Comparison of ENCODE assay signal across 19 cellular contexts in genomic region chr10:71191019-71191418, GRCh38. TPM values are rescaled to one million over a fixed set of nuclear protein-coding genes. Genes with fewer than 3 reads are reported as not detected.
DNase-seq lines count a peak whose midpoint lies in the region; ATAC-seq and TF ChIP-seq lines count a peak whose summit lies in the region.
"Had no signal": no experiment of that assay in that cellular context is flagged by ENCODE, and none has a peak within 500 bp of the region (broad histone marks: within the 10 kb centered on the region; RNA-seq: fewer than 3 reads in every experiment).

No MANE protein-coding gene starts in this region.

- H3K4me1 Mint-ChIP-seq in activated naive CD4-positive, alpha-beta T cell treated with anti-CD3 and anti-CD28 coated beads, Interleukin-2, amount 50 U/mL, for 24 hours, result no peaks in the 10 kb centered on the region
- no peaks in the 10 kb centered on the region for H3K4me1 Mint-ChIP-seq in activated naive CD4-positive, alpha-beta T cell treated with anti-CD3 and anti-CD28 coated beads for 36 hours (ENCODE audit: low read depth)
- H3K4me1 Mint-ChIP-seq in H9, result peaks cover 6 to 25% of the 10 kb centered on the region in 2 experiments
- H3K4me1 Mint-ChIP-seq: CD4-positive, alpha-beta memory T cell had no signal

- no peaks in the 10 kb centered on the region for H3K79me2 ChIP-seq in H9 (ENCODE audit: insufficient read depth, low read length)

- ATAC-seq in psoas muscle, result no peak

- H4K8ac ChIP-seq in H9 (replicated peaks; ENCODE audit: insufficient read length, low read depth, low read length), result no peak overlapping the region

- intact Hi-C loops in activated naive CD4-positive, alpha-beta T cell treated with anti-CD3 and anti-CD28 coated beads for 36 hours (cut with micrococcal nuclease), result no loop called here
- intact Hi-C loops in psoas muscle (cut with DNase I), result no loop called here

- peak overlapping the region; percentile 74 for H3K27ac Mint-ChIP-seq in activated naive CD4-positive, alpha-beta T cell treated with anti-CD3 and anti-CD28 coated beads, Interleukin-2, amount 50 U/mL, for 24 hours
- H3K27ac Mint-ChIP-seq in activated naive CD4-positive, alpha-beta T cell treated with anti-CD3 and anti-CD28 coated beads for 36 hours, result no peak overlapping the region
- no peak overlapping the region; a peak in 1 of 7 replicates for H3K27ac Mint-ChIP-seq in H9
- H3K27ac Mint-ChIP-seq: CD4-positive, alpha-beta memory T cell; HFFc6 had no signal

- H3K4ac ChIP-seq in H9 (ENCODE audit: low read depth, low read length), result no peak overlapping the region

- no peaks in the 10 kb centered on the region for H3K23me2 ChIP-seq in H9 (ENCODE audit: insufficient read length, low read depth, low read length, poor library complexity, severe bottlenecking)

- H4K20me1 ChIP-seq in H9 (ENCODE audit: control insufficient read depth, insufficient read depth, insufficient read length), result no peaks in the 10 kb centered on the region

- no peak overlapping the region for H2BK15ac ChIP-seq in H9 (ENCODE audit: low read depth, low read length)

- no peak overlapping the region for H2BK20ac ChIP-seq in H9 (ENCODE audit: low read depth, low read length, poor library complexity, severe bottlenecking)

- H3K36me3 ChIP-seq in BE2C (no peaks in the 10 kb centered on the region), psoas muscle (ENCODE audit: insufficient read depth in 1 of 2, low read depth in 1 of 2) (no peaks in the 10 kb centered on the region)
- H3K36me3 ChIP-seq: HAP-1 had no signal

- H3K27ac ChIP-seq in coronary artery, result no peak overlapping the region
- H3K27ac ChIP-seq in H9 (ENCODE audit: insufficient read length, low read depth, low read length), result no peak overlapping the region
- H3K27ac ChIP-seq in psoas muscle, result no peak overlapping the region
- H3K27ac ChIP-seq: 22Rv1 had no signal

- no peak overlapping the region for H2BK5ac ChIP-seq in H9 (ENCODE audit: insufficient read length, low read length)

- H4K5ac ChIP-seq in H9 (ENCODE audit: insufficient read length, low read depth, low read length), result no peak overlapping the region

- H3K4me2 ChIP-seq in H9 (ENCODE audit: insufficient read depth, insufficient read length, low read length), result no peak overlapping the region

- WGBS in H9 (ENCODE audit: extremely low coverage, insufficient read length, low lambda C conversion rate), result no CpG with 5 or more reads among the region's 4 CpGs
- WGBS in psoas muscle, 3 donors, result 47 to 64% (median 54%) methylated on average over 4 of the region's 4 CpGs

- H3K18ac ChIP-seq in H9 (ENCODE audit: insufficient read length, low read depth, low read length), result no peak overlapping the region

- no peak for DNase-seq in activated naive CD4-positive, alpha-beta T cell treated with anti-CD3 and anti-CD28 coated beads for 36 hours
- DNase-seq in BE2C, result no peak
- peak; percentile 58 for DNase-seq in coronary artery (ENCODE audit: low spot score)
- DNase-seq in islet precursor cell, result peak; percentile 18
- DNase-seq in H9, result no peak
- DNase-seq in cerebellar nuclear complex (lab: John Stamatoyannopoulos, UW), result no peak
- DNase-seq in psoas muscle, result no peak
- DNase-seq: AML-193; C1 segment of cervical spinal cord; Calu3; CD4-positive, alpha-beta memory T cell; COR-L47; DMS53; DMS79 treated with DMSO at 0.1 percent for 48 hours; GF-D8; HFFc6 had no signal

- CTCF ChIA-PET in activated naive CD4-positive, alpha-beta T cell treated with anti-CD3 and anti-CD28 coated beads for 36 hours (lab: Charles Lee), result no interaction called here

- H3K9me3 Mint-ChIP-seq in activated naive CD4-positive, alpha-beta T cell treated with anti-CD3 and anti-CD28 coated beads, Interleukin-2, amount 50 U/mL, for 24 hours, result no peaks in the 10 kb centered on the region
- no peaks in the 10 kb centered on the region for H3K9me3 Mint-ChIP-seq in activated naive CD4-positive, alpha-beta T cell treated with anti-CD3 and anti-CD28 coated beads for 36 hours
- no peaks in the 10 kb centered on the region for H3K9me3 Mint-ChIP-seq in H9
- H3K9me3 Mint-ChIP-seq: HFFc6 had no signal

- no peak overlapping the region for H2BK120ac ChIP-seq in H9 (ENCODE audit: low read depth, low read length, poor library complexity, severe bottlenecking)

- no peak overlapping the region for H3K14ac ChIP-seq in H9 (ENCODE audit: insufficient read depth, low read length)

- H3K4me3 ChIP-seq in BE2C (ENCODE audit: low read depth, low read length) (0 out of 2 replicates have a peak overlapping the region, but pooled peaks have one; percentile 22), coronary artery (no peak overlapping the region), psoas muscle (no peak overlapping the region)
- H3K4me3 ChIP-seq: HAP-1 had no signal

- no peak overlapping the region for H2AK5ac ChIP-seq in H9 (ENCODE audit: insufficient read length, low read length)

- H3K56ac ChIP-seq in H9 (ENCODE audit: insufficient read length, low read depth, low read length), result no peak overlapping the region

- no peak overlapping the region for H3T11ph ChIP-seq in H9 (ENCODE audit: low read length)

- no peaks in the 10 kb centered on the region for H3K79me1 ChIP-seq in H9 (ENCODE audit: insufficient read depth, low read depth, low read length, poor library complexity, severe bottlenecking)

- peaks cover 13% of the 10 kb centered on the region for H3K4me1 ChIP-seq in BE2C
- no peaks in the 10 kb centered on the region for H3K4me1 ChIP-seq in H9 (ENCODE audit: insufficient read depth, low read length)
- peaks cover 8% of the 10 kb centered on the region for H3K4me1 ChIP-seq in psoas muscle
- H3K4me1 ChIP-seq: HAP-1 had no signal

- H3K9me3 ChIP-seq in BE2C (no peaks in the 10 kb centered on the region), H9 (ENCODE audit: control insufficient read depth, low read depth, low read length) (no peaks in the 10 kb centered on the region), psoas muscle (no peaks in the 10 kb centered on the region)
- H3K9me3 ChIP-seq: HAP-1 had no signal

- H2BK12ac ChIP-seq in H9 (ENCODE audit: insufficient read length, low read depth, low read length), result no peak overlapping the region

- H3K23ac ChIP-seq in H9 (ENCODE audit: insufficient read length, low read depth, low read length), result no peak overlapping the region

- no peak overlapping the region for H3K9ac ChIP-seq in H9 (ENCODE audit: extremely low read depth, insufficient read length, low read length)

- H3K36me3 Mint-ChIP-seq in activated naive CD4-positive, alpha-beta T cell treated with anti-CD3 and anti-CD28 coated beads, Interleukin-2, amount 50 U/mL, for 24 hours, result no peaks in the 10 kb centered on the region
- H3K36me3 Mint-ChIP-seq in activated naive CD4-positive, alpha-beta T cell treated with anti-CD3 and anti-CD28 coated beads for 36 hours (ENCODE audit: low read depth), result no peaks in the 10 kb centered on the region
- H3K36me3 Mint-ChIP-seq in H9 (ENCODE audit: insufficient read depth in 1 of 3, low read depth in 3 of 3), result no peaks in the 10 kb centered on the region; a peak in 1 of 7 replicates
- H3K36me3 Mint-ChIP-seq: CD4-positive, alpha-beta memory T cell had no signal

- H4K91ac ChIP-seq in H9 (ENCODE audit: insufficient read length, low read depth, low read length), result no peak overlapping the region

- TF ChIP-seq CTCF in BE2C (IDR thresholded peaks at IDR 0.05; ENCODE audit: low read depth, low read length), result no peak
- TF ChIP-seq CTCF in coronary artery (IDR thresholded peaks at IDR 0.05), result no peak
- TF ChIP-seq CTCF in H9 (conservative IDR thresholded peaks at IDR 0.05), result no peak
- no peak for TF ChIP-seq CTCF in psoas muscle (IDR thresholded peaks at IDR 0.05)

- H3K4me3 Mint-ChIP-seq in activated naive CD4-positive, alpha-beta T cell treated with anti-CD3 and anti-CD28 coated beads, Interleukin-2, amount 50 U/mL, for 24 hours, result no peak overlapping the region
- H3K4me3 Mint-ChIP-seq in activated naive CD4-positive, alpha-beta T cell treated with anti-CD3 and anti-CD28 coated beads for 36 hours, result no peak overlapping the region
- no peak overlapping the region for H3K4me3 Mint-ChIP-seq in H9
- H3K4me3 Mint-ChIP-seq: CD4-positive, alpha-beta memory T cell; HFFc6 had no signal

- peaks cover 4% of the 10 kb centered on the region for H3K27me3 Mint-ChIP-seq in activated naive CD4-positive, alpha-beta T cell treated with anti-CD3 and anti-CD28 coated beads, Interleukin-2, amount 50 U/mL, for 24 hours
- H3K27me3 Mint-ChIP-seq in activated naive CD4-positive, alpha-beta T cell treated with anti-CD3 and anti-CD28 coated beads for 36 hours (ENCODE audit: low read depth), result no peaks in the 10 kb centered on the region
- peaks cover 6% of the 10 kb centered on the region for H3K27me3 Mint-ChIP-seq in H9 (ENCODE audit: low read depth)

- H2AFZ ChIP-seq in H9 (ENCODE audit: low read length), result no peak overlapping the region

- H3K27me3 ChIP-seq in BE2C (no peaks in the 10 kb centered on the region), H9 (ENCODE audit: insufficient read depth, low read length) (no peaks in the 10 kb centered on the region), psoas muscle (ENCODE audit: insufficient read depth in 3 of 3, low read length in 2 of 3) (peaks cover 0 to 4% (median 0%) of the 10 kb centered on the region in 3 donors)

RNA-seq across cellular contexts. Expression of gene UNC5B, which starts 21.4 kb away (rescaled TPM):
- total RNA-seq in activated naive CD4-positive, alpha-beta T cell treated with anti-CD3 and anti-CD28 coated beads for 36 hours, result under 1 TPM; 0.05 TPM
- polyA plus RNA-seq in BE2C (2012; ENCODE audit: insufficient read depth, insufficient read length, low read depth), result 181 TPM
- total RNA-seq in H9 (2021) (28.4 and 29.7 TPM in 2 replicates), psoas muscle (1 to 10 TPM; 1.1 to 5.7 (median 2.5) TPM)
- polyA plus RNA-seq in psoas muscle, result 1 to 10 TPM in 2 of 3 donors, under 1 TPM in 1; 0.65 to 1.3 (median 1.1) TPM
- total RNA-seq: CD4-positive, alpha-beta memory T cell had no signal
- polyA plus RNA-seq: CD4-positive, alpha-beta memory T cell had no signal

Comparison
In these comparisons a context has a peak if more than half of its experiments do, and no peak if none do; other contexts are left out.
1. DNase-seq: peak in coronary artery (single experiment) and islet precursor cell (single experiment); none in activated naive CD4-positive, alpha-beta T cell treated with anti-CD3 and anti-CD28 coated beads for 36 hours (single experiment), BE2C (single experiment), H9 (single experiment), cerebellar nuclear complex (0 of 2) and psoas muscle (0 of 2).